In the genomic region with DNA sequence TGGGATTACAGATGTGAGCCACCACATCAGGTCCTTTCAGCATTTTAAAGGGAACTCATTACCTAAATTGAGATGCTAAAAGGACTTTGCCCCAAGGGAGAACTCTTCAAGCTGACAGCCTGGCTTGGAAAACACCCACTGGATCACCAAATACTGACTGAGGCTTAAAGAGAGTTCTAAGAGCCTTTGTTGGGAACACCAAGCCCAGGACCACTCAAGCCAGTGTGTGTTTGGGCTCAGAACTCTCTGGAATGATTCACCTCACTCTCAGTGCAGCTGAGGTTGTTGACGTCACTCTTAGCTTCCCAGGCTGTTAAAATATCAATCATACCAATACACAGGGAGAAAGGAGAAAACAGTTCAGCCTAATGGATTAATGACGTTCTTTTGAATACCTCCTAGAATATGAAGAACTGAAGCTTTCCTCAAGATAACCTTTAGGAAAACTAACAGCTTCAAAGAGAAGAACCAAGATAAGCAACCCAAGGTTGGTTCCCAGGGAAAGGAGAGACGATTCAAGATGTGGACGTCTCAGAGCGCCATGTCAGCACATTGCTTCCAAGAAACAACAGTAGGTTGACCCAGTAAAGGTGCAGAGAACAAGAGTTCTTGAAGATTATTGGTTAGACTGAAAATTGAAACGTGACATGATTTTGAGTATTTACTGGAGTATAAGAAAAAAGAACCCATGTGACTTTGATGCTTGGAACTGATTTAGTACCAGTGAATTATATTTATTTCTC, we compare ENCODE assay signal across 17 cellular contexts. TPM values are rescaled to one million over a fixed set of nuclear protein-coding genes. Genes with fewer than 3 reads are reported as not detected.
A peak's percentile ranks its signal among the peaks of the same experiment; 100 is the strongest.
DNase-seq lines count a peak whose midpoint lies in the region; ATAC-seq, FAIRE-seq and TF ChIP-seq lines count a peak whose summit lies in the region.
"Had no signal": no experiment of that assay in that cellular context is flagged by ENCODE, and none has a peak within 500 bp of the region (broad histone marks: within the 10 kb centered on the region; RNA-seq: fewer than 3 reads in every experiment).

No MANE protein-coding gene starts in this region.

- no peaks in the 10 kb centered on the region for H3K36me3 ChIP-seq in HepG2 (replicated peaks in 1 of 2; ENCODE audit: control insufficient read depth in 1 of 2, insufficient read depth in 2 of 2, low read length in 2 of 2)
- no peaks in the 10 kb centered on the region for H3K36me3 ChIP-seq in right lobe of liver
- H3K36me3 ChIP-seq in NT2/D1 (ENCODE audit: insufficient read depth, insufficient read length, low read length), result no peaks in the 10 kb centered on the region
- H3K36me3 ChIP-seq: BLaER1 treated with 17β-estradiol and CSF1 and Interleukin-3, amounts not matched to agents 10 nM and 100 nM had no signal

- H3K4me1 Mint-ChIP-seq in type B pancreatic cell (ENCODE audit: unreplicated experiment), result no peaks in the 10 kb centered on the region

- no peak overlapping the region for H3K4me2 ChIP-seq in HepG2 (ENCODE audit: low read depth, low read length)

- DNase-seq in HepG2 (ENCODE audit: low spot score), result no peak
- DNase-seq in right lobe of liver, result no peak
- DNase-seq in NT2/D1 (ENCODE audit: low read depth, low spot score), result peak; percentile 65
- DNase-seq in islet precursor cell, result peak; percentile 69
- no peak for DNase-seq in type B pancreatic cell (ENCODE audit: extremely low spot score, unreplicated experiment)
- no peak for DNase-seq in posterior vena cava (ENCODE audit: low spot score)
- no peak for DNase-seq in activated effector memory CD4-positive, alpha-beta T cell treated with anti-CD3 and anti-CD28 coated beads, Interleukin-2, amount 50 U/mL, for 16 hours
- no peak for DNase-seq in GM19239 (ENCODE audit: insufficient read length, low spot score)
- DNase-seq: 8988T; ACHN; Calu3; CD4-positive, CD25-positive, alpha-beta regulatory T cell; DMS 273 treated with DMSO at 0.1 percent for 48 hours; GDM1 had no signal

- H3K9me3 ChIP-seq in HepG2 (ENCODE audit: low read length) (peaks cover 16% of the 10 kb centered on the region), right lobe of liver (no peaks in the 10 kb centered on the region), NT2/D1 (ENCODE audit: insufficient read depth, low read length) (peaks cover 25% of the 10 kb centered on the region)

- H3K27ac ChIP-seq in HepG2 (ENCODE audit: extremely low read length, insufficient read depth, low read length) (no peak overlapping the region), right lobe of liver (no peak overlapping the region)
- H3K27ac ChIP-seq: BLaER1 treated with 17β-estradiol and CSF1 and Interleukin-3, amounts not matched to agents 10 nM and 100 nM had no signal

- ATAC-seq in HepG2 (no peak), right lobe of liver (no peak)

- H3K79me2 ChIP-seq in HepG2 (ENCODE audit: insufficient read depth, low read length), result no peaks in the 10 kb centered on the region

- no peaks in the 10 kb centered on the region for H3K36me3 Mint-ChIP-seq in type B pancreatic cell
- H3K36me3 Mint-ChIP-seq: CD4-positive, CD25-positive, alpha-beta regulatory T cell had no signal

- no peaks in the 10 kb centered on the region for H4K20me1 ChIP-seq in HepG2 (ENCODE audit: insufficient read depth, low read length)
- H4K20me1 ChIP-seq: BLaER1 treated with 17β-estradiol and CSF1 and Interleukin-3, amounts not matched to agents 10 nM and 100 nM had no signal

- WGBS in HepG2 (ENCODE audit: low lambda C conversion rate), result 62% methylated on average over 6 of the region's 6 CpGs
- 75% methylated on average over 6 of the region's 6 CpGs for WGBS in right lobe of liver (ENCODE audit: insufficient coverage, low coverage, low lambda C conversion rate, missing lambda C conversion rate)

- H3K27me3 ChIP-seq in HepG2 (ENCODE audit: control insufficient read depth in 1 of 2, insufficient read depth in 2 of 2, low read length in 2 of 2), result no peaks in the 10 kb centered on the region
- H3K27me3 ChIP-seq in right lobe of liver, result no peaks in the 10 kb centered on the region
- H3K27me3 ChIP-seq in NT2/D1 (ENCODE audit: insufficient read depth, insufficient read length), result peaks cover 3% of the 10 kb centered on the region
- H3K27me3 ChIP-seq: BLaER1 treated with 17β-estradiol and CSF1 and Interleukin-3, amounts not matched to agents 10 nM and 100 nM had no signal

- TF ChIP-seq EP300 in HepG2 (IDR thresholded peaks at IDR 0.05; ENCODE audit: low read depth in 2 of 2, low read length in 2 of 2) (no peak), HepG2 (CRISPR knock-in tag; IDR thresholded peaks at IDR 0.05; ENCODE audit: borderline replicate concordance) (no peak)

- no TSS peak for BruUV-seq in HepG2 (replicated peaks; lab: Mats Ljungman, UMichigan)

- no peak overlapping the region for H3K27ac Mint-ChIP-seq in type B pancreatic cell
- H3K27ac Mint-ChIP-seq: CD4-positive, CD25-positive, alpha-beta regulatory T cell; IgD-negative memory B cell had no signal

- TF ChIP-seq POLR2A in HepG2 (IDR thresholded peaks at IDR 0.05; ENCODE audit: insufficient read depth in 1 of 2, low read depth in 2 of 2, low read length in 2 of 2) (no peak), right lobe of liver (IDR thresholded peaks at IDR 0.05) (no peak)

- intact Hi-C loops in HepG2 (cut with micrococcal nuclease; ENCODE audit: unreplicated experiment) (no loop called here), right lobe of liver (cut with DNase I) (no loop called here), posterior vena cava (cut with DNase I) (loop anchor here in 1 of 2 donors (5.0 kb wide), 1 partner anchor 542 kb away; no protein-coding TSS in a partner anchor)

- POLR2A ChIA-PET in HepG2 (lab: Yijun Ruan, JAX), result interaction anchor here (0.7 kb wide), 1 partner anchor 25 kb away, joined by 3 read pairs; no protein-coding TSS in a partner anchor

- H3K4me3 Mint-ChIP-seq in type B pancreatic cell, result no peak overlapping the region
- H3K4me3 Mint-ChIP-seq: CD4-positive, CD25-positive, alpha-beta regulatory T cell had no signal

- CTCF ChIA-PET in HepG2 (lab: Yijun Ruan, JAX; ENCODE audit: low intra/inter-chr PET ratio, low total read pairs), result no interaction called here

- H3K27me3 Mint-ChIP-seq in type B pancreatic cell, result no peaks in the 10 kb centered on the region
- H3K27me3 Mint-ChIP-seq: IgD-negative memory B cell had no signal

- H3K4me1 ChIP-seq in HepG2 (ENCODE audit: insufficient read depth, low read length), result peaks cover 42% of the 10 kb centered on the region
- no peaks in the 10 kb centered on the region for H3K4me1 ChIP-seq in right lobe of liver
- peaks cover 6% of the 10 kb centered on the region for H3K4me1 ChIP-seq in NT2/D1 (ENCODE audit: insufficient read depth, insufficient read length)

- no peak for TF ChIP-seq RAD21 in HepG2 (CRISPR knock-in tag; IDR thresholded peaks at IDR 0.05)

- no peak overlapping the region for H3K4me3 ChIP-seq in HepG2 (replicated peaks in 1 of 3; ENCODE audit: insufficient read depth in 1 of 3, low read depth in 2 of 3, low read length in 3 of 3)
- no peak overlapping the region for H3K4me3 ChIP-seq in right lobe of liver
- H3K4me3 ChIP-seq in NT2/D1 (ENCODE audit: insufficient read length, low read depth), result no peak overlapping the region
- H3K4me3 ChIP-seq: BLaER1 treated with 17β-estradiol and CSF1 and Interleukin-3, amounts not matched to agents 10 nM and 100 nM had no signal

- in situ Hi-C loops in HepG2 (cut with HindIII; ENCODE audit: extremely low pct_ligation_motif_present, low pct_unique_long_range_greater_than_20kb), result no loop called here

- TF ChIP-seq CTCF in HepG2 (CRISPR knock-in tag; IDR thresholded peaks at IDR 0.05) (no peak), right lobe of liver (IDR thresholded peaks at IDR 0.05) (no peak), type B pancreatic cell (conservative IDR thresholded peaks at IDR 0.05) (no peak)

- FAIRE-seq in HepG2 (lab: Jason Lieb, UNC), result no peak
- FAIRE-seq in GM19239 (lab: Jason Lieb, UNC), result no peak
- FAIRE-seq: H54 had no signal

- H2AFZ ChIP-seq in HepG2 (ENCODE audit: low read length), result peak overlapping the region; percentile 55

- peaks cover 5% of the 10 kb centered on the region for H3K9me3 Mint-ChIP-seq in type B pancreatic cell

- no peak overlapping the region for H3K9ac ChIP-seq in HepG2 (ENCODE audit: insufficient read depth, low read depth, low read length)
- no peak overlapping the region for H3K9ac ChIP-seq in NT2/D1 (ENCODE audit: insufficient read length, low read depth)
- H3K9ac ChIP-seq: BLaER1 treated with 17β-estradiol and CSF1 and Interleukin-3, amounts not matched to agents 10 nM and 100 nM had no signal

TF ChIP-seq in HepG2, 621 proteins besides CTCF, POLR2A, EP300 and RAD21 (continues in another document):
- no peak for TF ChIP-seq FOSL2 (CRISPR knock-in tag; IDR thresholded peaks at IDR 0.05)
- no peak for TF ChIP-seq ZNF740 (CRISPR knock-in tag; IDR thresholded peaks at IDR 0.05)

RNA-seq across cellular contexts. Expression of gene MGAT4A, which starts 48.0 kb away (rescaled TPM):
- total RNA-seq in HepG2 (2016; rRNA removed; fragmentation: Illumina TruSeq; extraction: Trizol) (90.9 and 97.6 TPM in 2 replicates), right lobe of liver (10 to 100 TPM in 5 of 6 experiments, 1 to 10 TPM in 1; 7.8 to 16.0 (median 11.7) TPM), type B pancreatic cell (ENCODE audit: low replicate concordance) (32.5 and 60.0 TPM in 2 replicates), posterior vena cava (10 to 100 TPM; 34.2 to 36.2 TPM)
- 50.4 and 51.6 TPM in 2 replicates for total RNA-seq in HepG2 (2016; cell fraction: cytosol; rRNA removed; fragmentation: Illumina TruSeq; extraction: Trizol; ENCODE audit: low read depth)
- 92.4 and 95.8 TPM in 2 replicates for total RNA-seq in HepG2 (2016; cell fraction: insoluble cytoplasmic fraction; rRNA removed; fragmentation: Illumina TruSeq; extraction: Trizol)
- 77.5 and 91.0 TPM in 2 replicates for total RNA-seq in HepG2 (2016; cell fraction: membrane; rRNA removed; fragmentation: Illumina TruSeq; extraction: Trizol)
- 116 and 118 TPM in 2 replicates for total RNA-seq in HepG2 (2016; cell fraction: nucleus; rRNA removed; fragmentation: Illumina TruSeq; extraction: Trizol)
- 38.4 and 47.2 TPM in 2 replicates for polyA plus RNA-seq in HepG2 (2011; rRNA removed)
- polyA plus RNA-seq in HepG2 (2011; cell fraction: cytosol; rRNA removed), result 18.0 and 30.5 TPM in 2 replicates
- 26.7 and 31.3 TPM in 2 replicates for polyA plus RNA-seq in HepG2 (2011; cell fraction: nucleus; rRNA removed)
- 57.2 and 70.3 TPM in 2 replicates for polyA plus RNA-seq in HepG2 (2012)
- 40.5 and 43.0 TPM in 2 replicates for polyA plus RNA-seq in HepG2 (2016; cell fraction: cytosol; fragmentation: Illumina TruSeq; extraction: Trizol; ENCODE audit: low read depth)
- 43.1 and 44.6 TPM in 2 replicates for polyA plus RNA-seq in HepG2 (2016; cell fraction: insoluble cytoplasmic fraction; fragmentation: Illumina TruSeq; extraction: Trizol; ENCODE audit: low read depth)
- polyA plus RNA-seq in HepG2 (2016; cell fraction: membrane; fragmentation: Illumina TruSeq; extraction: Trizol; ENCODE audit: low read depth), result 40.4 and 43.5 TPM in 2 replicates
- 58.4 and 61.2 TPM in 2 replicates for polyA plus RNA-seq in HepG2 (2016; cell fraction: nucleus; fragmentation: Illumina TruSeq; extraction: Trizol; ENCODE audit: insufficient read depth, low read depth)
- 0.05 and 64.4 TPM in 2 replicates for polyA minus RNA-seq in HepG2 (2011; rRNA and poly(A)+ RNA removed; ENCODE audit: low replicate concordance)
- polyA minus RNA-seq in HepG2 (2011; cell fraction: cytosol; rRNA and poly(A)+ RNA removed), result 52.3 and 65.5 TPM in 2 replicates
- polyA minus RNA-seq in HepG2 (2011; cell fraction: nucleus; rRNA and poly(A)+ RNA removed), result 154 and 209 TPM in 2 replicates

Comparison
In these comparisons a context has a peak if more than half of its experiments do, and no peak if none do; other contexts are left out.
1. DNase-seq: peak in NT2/D1 (single experiment) and islet precursor cell (single experiment); none in HepG2 (single experiment), right lobe of liver (0 of 3), type B pancreatic cell (single experiment), posterior vena cava (single experiment), activated effector memory CD4-positive, alpha-beta T cell treated with anti-CD3 and anti-CD28 coated beads, Interleukin-2, amount 50 U/mL, for 16 hours (single experiment) and GM19239 (single experiment).